In genomic region chr11:48058064-48058463, GRCh38 we compare ENCODE assay signal across 16 cellular contexts.
DNase-seq lines count a peak whose midpoint lies in the region; ATAC-seq lines count a peak whose summit lies in the region.
"Had no signal": no experiment of that assay in that cellular context is flagged by ENCODE, and none has a peak within 500 bp of the region (broad histone marks: within the 10 kb centered on the region; RNA-seq: fewer than 3 reads in every experiment).

No MANE protein-coding gene starts in this region.

- no peaks in the 10 kb centered on the region for H3K27me3 ChIP-seq in CD8-positive, alpha-beta memory T cell (ENCODE audit: insufficient read depth, low read length, poor library complexity, severe bottlenecking)
- no peaks in the 10 kb centered on the region for H3K27me3 ChIP-seq in naive thymus-derived CD4-positive, alpha-beta T cell (ENCODE audit: control insufficient read depth in 2 of 2, insufficient read depth in 2 of 2, low read length in 2 of 2)

- H3K36me3 Mint-ChIP-seq in activated CD4-positive, alpha-beta T cell treated with anti-CD3 and anti-CD28 coated beads for 36 hours (ENCODE audit: low read depth), result peaks cover 15% of the 10 kb centered on the region
- peaks cover 0 to 2% (median 0%) of the 10 kb centered on the region in 3 donors for H3K36me3 Mint-ChIP-seq in CD8-positive, alpha-beta memory T cell
- peaks cover 43% of the 10 kb centered on the region for H3K36me3 Mint-ChIP-seq in activated CD4-positive, alpha-beta memory T cell treated with anti-CD3 and anti-CD28 coated beads, Interleukin-2, amount 10 ng/mL, durations not matched to agents 7 days and 5 days (ENCODE audit: low read depth)
- peaks cover 0 to 29% (median 0%) of the 10 kb centered on the region in 5 donors for H3K36me3 Mint-ChIP-seq in naive thymus-derived CD4-positive, alpha-beta T cell

- no peak for ATAC-seq in activated CD4-positive, alpha-beta T cell treated with anti-CD3 and anti-CD28 coated beads for 36 hours
- no peak for ATAC-seq in naive thymus-derived CD4-positive, alpha-beta T cell
- ATAC-seq: sciatic nerve had no signal

- DNase-seq in activated CD4-positive, alpha-beta T cell treated with anti-CD3 and anti-CD28 coated beads for 36 hours, result no peak
- DNase-seq in activated CD4-positive, alpha-beta T cell treated with anti-CD3 and anti-CD28 coated beads for 1 hour, result no peak
- no peak for DNase-seq in CD8-positive, alpha-beta memory T cell
- peak; percentile 26 for DNase-seq in activated CD4-positive, alpha-beta memory T cell treated with anti-CD3 and anti-CD28 coated beads, Interleukin-2, amount 10 ng/mL, durations not matched to agents 7 days and 5 days
- DNase-seq in naive thymus-derived CD4-positive, alpha-beta T cell, result no peak
- no peak for DNase-seq in activated effector memory CD4-positive, alpha-beta T cell treated with anti-CD3 and anti-CD28 coated beads, Interleukin-2, amount 50 U/mL, for 16 hours
- no peak for DNase-seq in GM03348 (ENCODE audit: low spot score)
- no peak for DNase-seq in stimulated activated CD4-positive, alpha-beta T cell treated with anti-CD3 and anti-CD28 coated beads, Interleukin-2, amount 100 ng/mL, for 24 hours
- DNase-seq: activated CD8-positive, alpha-beta memory T cell treated with anti-CD3 and anti-CD28 coated beads for 24 hours; activated gamma-delta T cell treated with Interleukin-2 at 50 U/mL for 16 hours; DMS 273 treated with DMSO at 0.1 percent for 48 hours; NCI-H1105; NCI-H2081 treated with DMSO at 0.1 percent for 48 hours; NCI-H510A; SW 1271 had no signal

- H3K4me1 ChIP-seq in CD8-positive, alpha-beta memory T cell (ENCODE audit: insufficient read depth, low read length), result peaks cover 78% of the 10 kb centered on the region
- peaks cover 48 to 74% of the 10 kb centered on the region in 2 donors for H3K4me1 ChIP-seq in naive thymus-derived CD4-positive, alpha-beta T cell (ENCODE audit: control insufficient read depth in 2 of 2, insufficient read depth in 2 of 2, low read length in 2 of 2)

- no peaks in the 10 kb centered on the region for H3K36me3 ChIP-seq in CD8-positive, alpha-beta memory T cell (ENCODE audit: insufficient read depth, low read length)
- H3K36me3 ChIP-seq in naive thymus-derived CD4-positive, alpha-beta T cell (ENCODE audit: control insufficient read depth in 2 of 3, insufficient read depth in 3 of 3, low read length in 3 of 3), result no peaks in the 10 kb centered on the region

- no peaks in the 10 kb centered on the region for H3K9me3 Mint-ChIP-seq in activated CD4-positive, alpha-beta T cell treated with anti-CD3 and anti-CD28 coated beads for 36 hours (ENCODE audit: low read depth)
- H3K9me3 Mint-ChIP-seq in CD8-positive, alpha-beta memory T cell, result no peaks in the 10 kb centered on the region
- no peaks in the 10 kb centered on the region for H3K9me3 Mint-ChIP-seq in activated CD4-positive, alpha-beta memory T cell treated with anti-CD3 and anti-CD28 coated beads, Interleukin-2, amount 10 ng/mL, durations not matched to agents 7 days and 5 days
- no peaks in the 10 kb centered on the region for H3K9me3 Mint-ChIP-seq in naive thymus-derived CD4-positive, alpha-beta T cell

- H3K9me3 ChIP-seq in CD8-positive, alpha-beta memory T cell (ENCODE audit: low read length), result no peaks in the 10 kb centered on the region
- no peaks in the 10 kb centered on the region for H3K9me3 ChIP-seq in naive thymus-derived CD4-positive, alpha-beta T cell (ENCODE audit: control insufficient read depth in 2 of 3, low read length in 3 of 3)

- H3K4me3 Mint-ChIP-seq in activated CD4-positive, alpha-beta T cell treated with anti-CD3 and anti-CD28 coated beads for 36 hours, result no peak overlapping the region
- peak overlapping the region in 6 of 7 donors; percentile 36 to 73 (median 58) for H3K4me3 Mint-ChIP-seq in CD8-positive, alpha-beta memory T cell
- H3K4me3 Mint-ChIP-seq in activated CD4-positive, alpha-beta memory T cell treated with anti-CD3 and anti-CD28 coated beads, Interleukin-2, amount 10 ng/mL, durations not matched to agents 7 days and 5 days, result peak overlapping the region; percentile 32
- H3K4me3 Mint-ChIP-seq in naive thymus-derived CD4-positive, alpha-beta T cell, result peak overlapping the region; percentile 62 to 88 (median 77)

- H3K27ac Mint-ChIP-seq in activated CD4-positive, alpha-beta T cell treated with anti-CD3 and anti-CD28 coated beads for 36 hours, result peak overlapping the region; percentile 73
- H3K27ac Mint-ChIP-seq in CD8-positive, alpha-beta memory T cell, result peak overlapping the region; percentile 25 to 94 (median 76)
- peak overlapping the region; percentile 88 for H3K27ac Mint-ChIP-seq in activated CD4-positive, alpha-beta memory T cell treated with anti-CD3 and anti-CD28 coated beads, Interleukin-2, amount 10 ng/mL, durations not matched to agents 7 days and 5 days
- H3K27ac Mint-ChIP-seq in naive thymus-derived CD4-positive, alpha-beta T cell, result peak overlapping the region; percentile 41 to 93 (median 88)

- peaks cover 77% of the 10 kb centered on the region for H3K4me1 Mint-ChIP-seq in activated CD4-positive, alpha-beta T cell treated with anti-CD3 and anti-CD28 coated beads for 36 hours
- peaks cover 61 to 84% (median 83%) of the 10 kb centered on the region in 3 donors for H3K4me1 Mint-ChIP-seq in CD8-positive, alpha-beta memory T cell
- H3K4me1 Mint-ChIP-seq in activated CD4-positive, alpha-beta memory T cell treated with anti-CD3 and anti-CD28 coated beads, Interleukin-2, amount 10 ng/mL, durations not matched to agents 7 days and 5 days, result peaks cover 85% of the 10 kb centered on the region
- peaks cover 67 to 89% (median 81%) of the 10 kb centered on the region in 7 donors for H3K4me1 Mint-ChIP-seq in naive thymus-derived CD4-positive, alpha-beta T cell

- POLR2A ChIA-PET in activated CD4-positive, alpha-beta T cell treated with anti-CD3 and anti-CD28 coated beads for 36 hours (lab: Charles Lee), result no interaction called here
- POLR2A ChIA-PET in CD8-positive, alpha-beta memory T cell (lab: Charles Lee), result no interaction called here
- POLR2A ChIA-PET in activated CD4-positive, alpha-beta memory T cell treated with anti-CD3 and anti-CD28 coated beads, Interleukin-2, amount 10 ng/mL, durations not matched to agents 7 days and 5 days (lab: Charles Lee), result interaction anchor here (0.7 to 13.2 kb wide), 7 partner anchors 14 to 123 kb away, joined by 3 to 519 read pairs (median 34); no protein-coding TSS in a partner anchor
- POLR2A ChIA-PET in naive thymus-derived CD4-positive, alpha-beta T cell (lab: Charles Lee), result interaction anchor here (0.7 to 7.6 kb wide), 9 partner anchors 7 to 668 kb away, joined by 3 to 129 read pairs (median 7); no protein-coding TSS in a partner anchor

- CTCF ChIA-PET in activated CD4-positive, alpha-beta T cell treated with anti-CD3 and anti-CD28 coated beads for 36 hours (lab: Charles Lee), result interaction anchor here (0.6 to 2.4 kb wide), 6 partner anchors 13 to 549 kb away, joined by 3 to 9 read pairs (median 3); no protein-coding TSS in a partner anchor
- CTCF ChIA-PET in CD8-positive, alpha-beta memory T cell (lab: Charles Lee), result interaction anchor here (2.7 to 4.1 kb wide), 2 partner anchors 51 to 124 kb away, joined by 22 read pairs; no protein-coding TSS in a partner anchor
- CTCF ChIA-PET in activated CD4-positive, alpha-beta memory T cell treated with anti-CD3 and anti-CD28 coated beads, Interleukin-2, amount 10 ng/mL, durations not matched to agents 7 days and 5 days (lab: Charles Lee), result interaction anchor here (1.0 to 3.9 kb wide), 7 partner anchors 29 to 123 kb away, joined by 3 to 32 read pairs (median 16); no protein-coding TSS in a partner anchor
- CTCF ChIA-PET in naive thymus-derived CD4-positive, alpha-beta T cell (lab: Charles Lee), result interaction anchor here (1.9 to 4.6 kb wide), 3 partner anchors 29 to 56 kb away, joined by 4 to 31 read pairs (median 24); no protein-coding TSS in a partner anchor

- H3K27me3 Mint-ChIP-seq in activated CD4-positive, alpha-beta T cell treated with anti-CD3 and anti-CD28 coated beads for 36 hours, result no peaks in the 10 kb centered on the region
- H3K27me3 Mint-ChIP-seq in CD8-positive, alpha-beta memory T cell, result peaks cover 0 to 1% of the 10 kb centered on the region in 2 donors
- no peaks in the 10 kb centered on the region for H3K27me3 Mint-ChIP-seq in activated CD4-positive, alpha-beta memory T cell treated with anti-CD3 and anti-CD28 coated beads, Interleukin-2, amount 10 ng/mL, durations not matched to agents 7 days and 5 days
- H3K27me3 Mint-ChIP-seq in naive thymus-derived CD4-positive, alpha-beta T cell, result peaks cover 0 to 2% (median 0%) of the 10 kb centered on the region in 5 donors

- intact Hi-C loops in activated CD4-positive, alpha-beta T cell treated with anti-CD3 and anti-CD28 coated beads for 36 hours (cut with DNase I, micrococcal nuclease), result no loop called here
- intact Hi-C loops in naive thymus-derived CD4-positive, alpha-beta T cell (cut with micrococcal nuclease), result loop anchor here in 1 of 2 donors (5.0 kb wide), 1 partner anchor 211 kb away; the partner anchor contains the start of gene NUP160

- H3K27ac ChIP-seq in CD8-positive, alpha-beta memory T cell (ENCODE audit: low read depth, low read length), result no peak overlapping the region
- H3K27ac ChIP-seq in naive thymus-derived CD4-positive, alpha-beta T cell (ENCODE audit: low read depth, low read length), result peak overlapping the region; percentile 0

- H3K4me3 ChIP-seq in CD8-positive, alpha-beta memory T cell (ENCODE audit: low read length), result no peak overlapping the region
- H3K4me3 ChIP-seq in naive thymus-derived CD4-positive, alpha-beta T cell (ENCODE audit: low read length), result peak overlapping the region; percentile 16

Comparison
In these comparisons a context has a peak if more than half of its experiments do, and no peak if none do; other contexts are left out.
1. POLR2A ChIA-PET loops: an anchor here in activated CD4-positive, alpha-beta memory T cell treated with anti-CD3 and anti-CD28 coated beads, Interleukin-2, amount 10 ng/mL, durations not matched to agents 7 days and 5 days (0.7 to 13.2 kb wide) and naive thymus-derived CD4-positive, alpha-beta T cell (0.7 to 7.6 kb wide); none called in activated CD4-positive, alpha-beta T cell treated with anti-CD3 and anti-CD28 coated beads for 36 hours and CD8-positive, alpha-beta memory T cell.